In the genomic region with DNA sequence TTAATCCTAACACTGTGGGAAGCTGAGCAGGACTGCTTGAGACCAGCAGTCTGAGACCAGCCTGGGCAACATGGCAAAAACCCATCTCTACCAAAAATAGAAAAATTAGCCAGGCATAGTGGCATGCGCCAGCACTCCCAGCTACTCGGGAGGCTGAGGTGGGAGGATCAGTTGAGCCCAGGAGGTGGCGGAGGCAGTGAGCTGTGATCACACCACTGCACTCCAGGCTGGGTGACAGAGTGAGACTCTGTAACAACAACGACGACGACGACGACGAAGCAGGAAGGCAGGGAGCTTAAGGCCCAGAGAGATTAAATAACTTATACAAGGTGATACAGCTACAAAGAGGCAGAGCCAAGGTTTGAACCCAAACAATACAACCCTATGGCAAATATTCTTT, we compare ENCODE assay signal across 1 cellular context.
TF ChIP-seq lines count a peak whose summit lies in the region.

No MANE protein-coding gene starts in this region.

TF ChIP-seq in HepG2, 621 proteins besides CTCF, POLR2A, EP300 and RAD21:
- no peak for TF ChIP-seq NFKBIZ (CRISPR knock-in tag; IDR thresholded peaks at IDR 0.05)
- peak; percentile 42 for TF ChIP-seq RBM22 (optimal IDR thresholded peaks at IDR 0.05; ENCODE audit: low read length)
